In genomic region chr17:28720247-28720996, GRCh38 we compare ENCODE assay signal across 8 cellular contexts. TPM values are rescaled to one million over a fixed set of nuclear protein-coding genes. Genes with fewer than 3 reads are reported as not detected.
A peak's percentile ranks its signal among the peaks of the same experiment; 100 is the strongest.
DNase-seq lines count a peak whose midpoint lies in the region; ATAC-seq, FAIRE-seq and TF ChIP-seq lines count a peak whose summit lies in the region.

No MANE protein-coding gene starts in this region.

- H3K9me3 Mint-ChIP-seq in glutamatergic neuron (ENCODE audit: unreplicated experiment), result peaks cover 22% of the 10 kb centered on the region

- no peak for FAIRE-seq in D721Med (lab: Jason Lieb, UNC)

- DNase-seq in stimulated activated CD4-positive, alpha-beta T cell treated with anti-CD3 and anti-CD28 coated beads, Interleukin-12 subunit alpha, Interleukin-12 subunit beta, amount 100 ng/mL, for 4 hours, result peak; percentile 33
- no peak for DNase-seq in stimulated activated CD4-positive, alpha-beta T cell treated with anti-CD3 and anti-CD28 coated beads, Interleukin-2, amount 100 ng/mL, for 48 hours
- DNase-seq in activated CD8-positive, alpha-beta memory T cell treated with anti-CD3 and anti-CD28 coated beads, Interleukin-2, amount 50 U/mL, for 48 hours, result peak; percentile 69
- DNase-seq in glutamatergic neuron (no peak), D721Med (ENCODE audit: insufficient read length, low spot score) (no peak), nucleus accumbens (lab: John Stamatoyannopoulos, UW) (no peak)
- peak; percentile 62 for DNase-seq in stimulated activated CD4-positive, alpha-beta T cell treated with anti-CD3 and anti-CD28 coated beads, Interleukin-15, amount 100 ng/mL, for 24 hours

- TF ChIP-seq CTCF in glutamatergic neuron (IDR thresholded peaks at IDR 0.05; ENCODE audit: partially characterized antibody, unreplicated experiment) (peak; percentile 30), D721Med (IDR thresholded peaks at IDR 0.05; ENCODE audit: insufficient read depth, missing control alignments) (no peak)

- H3K27me3 Mint-ChIP-seq in glutamatergic neuron (ENCODE audit: unreplicated experiment), result peaks cover 20% of the 10 kb centered on the region

- peaks cover 8% of the 10 kb centered on the region for H3K36me3 Mint-ChIP-seq in glutamatergic neuron (ENCODE audit: unreplicated experiment)

- ATAC-seq in HG03139 (IDR thresholded peaks at IDR 0.05; ENCODE audit: unreplicated experiment), result no peak

- H3K4me1 Mint-ChIP-seq in glutamatergic neuron (ENCODE audit: low read depth, unreplicated experiment), result peaks cover 31% of the 10 kb centered on the region

- H3K4me3 Mint-ChIP-seq in glutamatergic neuron (ENCODE audit: unreplicated experiment), result peak overlapping the region; percentile 98

- H3K27ac Mint-ChIP-seq in glutamatergic neuron (ENCODE audit: unreplicated experiment), result peak overlapping the region; percentile 98

RNA-seq across cellular contexts. Expression of gene RPL23A, which starts 0.6 kb away (rescaled TPM):
- total RNA-seq in glutamatergic neuron (ENCODE audit: unreplicated experiment), result 627 TPM

RNA-seq across cellular contexts. Expression of gene RAB34, which starts 2.8 kb away (rescaled TPM):
- total RNA-seq in glutamatergic neuron (ENCODE audit: unreplicated experiment), result 54.3 TPM

RNA-seq across cellular contexts. Expression of gene TLCD1, which starts 5.6 kb away (rescaled TPM):
- total RNA-seq in glutamatergic neuron (ENCODE audit: unreplicated experiment), result 8.2 TPM

RNA-seq across cellular contexts. Expression of gene NEK8, which starts 8.2 kb away (rescaled TPM):
- 5.9 TPM for total RNA-seq in glutamatergic neuron (ENCODE audit: unreplicated experiment)

RNA-seq across cellular contexts. Expression of gene PROCA1, which starts 8.7 kb away (rescaled TPM):
- total RNA-seq in glutamatergic neuron (ENCODE audit: unreplicated experiment), result 36.5 TPM

Comparison
In these comparisons a context has a peak if more than half of its experiments do, and no peak if none do; other contexts are left out.
1. DNase-seq: peak in stimulated activated CD4-positive, alpha-beta T cell treated with anti-CD3 and anti-CD28 coated beads, Interleukin-12 subunit alpha, Interleukin-12 subunit beta, amount 100 ng/mL, for 4 hours (single experiment), activated CD8-positive, alpha-beta memory T cell treated with anti-CD3 and anti-CD28 coated beads, Interleukin-2, amount 50 U/mL, for 48 hours (single experiment) and stimulated activated CD4-positive, alpha-beta T cell treated with anti-CD3 and anti-CD28 coated beads, Interleukin-15, amount 100 ng/mL, for 24 hours (single experiment); none in stimulated activated CD4-positive, alpha-beta T cell treated with anti-CD3 and anti-CD28 coated beads, Interleukin-2, amount 100 ng/mL, for 48 hours (0 of 2), glutamatergic neuron (single experiment), D721Med (single experiment) and nucleus accumbens (0 of 56).